In the genomic region with DNA sequence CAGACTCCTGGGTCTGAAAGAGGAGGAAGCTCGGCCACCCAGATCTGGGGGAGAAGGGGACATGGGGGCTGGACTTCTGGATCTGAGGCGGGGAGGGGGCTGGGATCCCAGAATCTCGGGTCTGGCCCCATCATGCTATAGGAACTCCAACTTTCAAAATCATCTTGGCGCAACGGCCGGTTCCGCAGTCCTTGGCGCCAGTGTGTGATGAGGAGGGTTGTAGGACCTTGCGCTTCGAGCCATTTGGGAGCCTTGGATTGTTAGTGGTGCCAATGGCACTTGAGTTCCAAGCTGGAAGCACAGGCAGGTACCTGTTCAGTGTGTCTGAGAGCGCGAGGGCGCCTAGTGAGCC, we compare ENCODE assay signal across 8 cellular contexts. TPM values are rescaled to one million over a fixed set of nuclear protein-coding genes. Genes with fewer than 3 reads are reported as not detected.
DNase-seq lines count a peak whose midpoint lies in the region; ATAC-seq and TF ChIP-seq lines count a peak whose summit lies in the region.

No MANE protein-coding gene starts in this region.

- peaks cover 0 to 13% (median 0%) of the 10 kb centered on the region in 5 donors for H3K36me3 Mint-ChIP-seq in naive thymus-derived CD4-positive, alpha-beta T cell

- TF ChIP-seq CTCF in AG10803 (conservative IDR thresholded peaks at IDR 0.05; ENCODE audit: low read length) (no peak), GM13976 (IDR thresholded peaks at IDR 0.05; ENCODE audit: borderline replicate concordance, control extremely low read depth, extremely low read depth, insufficient read depth, missing control alignments) (no peak)

- H3K36me3 ChIP-seq in Karpas-422 (ENCODE audit: insufficient read depth, low read length), result no peaks in the 10 kb centered on the region
- H3K36me3 ChIP-seq in naive thymus-derived CD4-positive, alpha-beta T cell (ENCODE audit: control insufficient read depth in 2 of 3, insufficient read depth in 3 of 3, low read length in 3 of 3), result peaks cover 0 to 4% (median 0%) of the 10 kb centered on the region in 3 experiments

- peak overlapping the region; percentile 89 to 99 (median 97) for H3K27ac Mint-ChIP-seq in naive thymus-derived CD4-positive, alpha-beta T cell

- no peaks in the 10 kb centered on the region for H3K9me3 ChIP-seq in Karpas-422 (ENCODE audit: low read length)
- H3K9me3 ChIP-seq in naive thymus-derived CD4-positive, alpha-beta T cell (ENCODE audit: control insufficient read depth in 2 of 3, low read length in 3 of 3), result no peaks in the 10 kb centered on the region

- no peaks in the 10 kb centered on the region for H3K9me2 ChIP-seq in Karpas-422 (replicated peaks; ENCODE audit: insufficient read depth, low read length)

- no peak for DNase-seq in AG10803 (ENCODE audit: low read depth)
- peak; percentile 54 for DNase-seq in Karpas-422
- DNase-seq in naive thymus-derived CD4-positive, alpha-beta T cell, result no peak
- DNase-seq in DMS153 treated with DMSO at 0.1 percent for 48 hours (lab: John Stamatoyannopoulos, UW; ENCODE audit: unreplicated experiment), result no peak
- DNase-seq in NCI-H146 (lab: John Stamatoyannopoulos, UW), result no peak
- no peak for DNase-seq in GM13976 (ENCODE audit: low spot score)

- peak overlapping the region; percentile 87 for H3K9ac ChIP-seq in Karpas-422 (ENCODE audit: low read length)

- H3K9me3 Mint-ChIP-seq in naive thymus-derived CD4-positive, alpha-beta T cell, result no peaks in the 10 kb centered on the region

- in situ Hi-C loops in GM13976 (cut with MboI; ENCODE audit: low sequenced_read_pairs, unreplicated experiment), result no loop called here

- H3K4me2 ChIP-seq in Karpas-422 (ENCODE audit: low read depth, low read length, poor library complexity, severe bottlenecking), result peak overlapping the region; percentile 84

- H3K4me3 Mint-ChIP-seq in naive thymus-derived CD4-positive, alpha-beta T cell, result peak overlapping the region; percentile 95 to 100 (median 96)

- H2AFZ ChIP-seq in Karpas-422 (ENCODE audit: low read length), result no peak overlapping the region

- H3K27me3 ChIP-seq in Karpas-422 (ENCODE audit: low read length), result no peaks in the 10 kb centered on the region
- H3K27me3 ChIP-seq in naive thymus-derived CD4-positive, alpha-beta T cell (ENCODE audit: control insufficient read depth in 2 of 2, insufficient read depth in 2 of 2, low read length in 2 of 2), result no peaks in the 10 kb centered on the region

- H3K4me3 ChIP-seq in AG10803 (ENCODE audit: low read length) (peak overlapping the region; percentile 96), Karpas-422 (ENCODE audit: low read length) (peak overlapping the region; percentile 87)
- peak overlapping the region; percentile 70 for H3K4me3 ChIP-seq in naive thymus-derived CD4-positive, alpha-beta T cell (ENCODE audit: low read length)

- peaks cover 76% of the 10 kb centered on the region for H3K79me2 ChIP-seq in Karpas-422 (ENCODE audit: low read length)

- peaks cover 40 to 59% (median 46%) of the 10 kb centered on the region in 7 donors for H3K4me1 Mint-ChIP-seq in naive thymus-derived CD4-positive, alpha-beta T cell

- intact Hi-C loops in naive thymus-derived CD4-positive, alpha-beta T cell (cut with micrococcal nuclease), result loop anchor here (5.0 to 10.0 kb wide), 8 partner anchors 61 to 1518 kb away; partner anchors contain the start of genes ALDH16A1 (in 2 of the 2), PIH1D1 (in 2 of the 2), ASPDH (in 1 of the 2) and CGB7 (in 1 of the 2)

- no peak for ATAC-seq in naive thymus-derived CD4-positive, alpha-beta T cell
- ATAC-seq in GM19467 (IDR thresholded peaks at IDR 0.05; ENCODE audit: unreplicated experiment), result no peak

- POLR2A ChIA-PET in naive thymus-derived CD4-positive, alpha-beta T cell (lab: Charles Lee), result interaction anchor here (0.6 to 4.2 kb wide), 16 partner anchors 12 to 1884 kb away, joined by 3 to 58 read pairs (median 6); partner anchors contain the start of genes CA11, FTL, PIH1D1 and PPP1R15A

- CTCF ChIA-PET in naive thymus-derived CD4-positive, alpha-beta T cell (lab: Charles Lee), result interaction anchor here (0.7 to 2.1 kb wide), 14 partner anchors 10 to 687 kb away, joined by 3 to 10 read pairs (median 4); partner anchors contain the start of gene FTL

- H4K20me1 ChIP-seq in Karpas-422 (ENCODE audit: insufficient read depth, low read depth, low read length), result peaks cover 24% of the 10 kb centered on the region

- peaks cover 23% of the 10 kb centered on the region for H3K4me1 ChIP-seq in Karpas-422 (ENCODE audit: low read length)
- peaks cover 23 to 24% of the 10 kb centered on the region in 2 donors for H3K4me1 ChIP-seq in naive thymus-derived CD4-positive, alpha-beta T cell (ENCODE audit: control insufficient read depth in 2 of 2, insufficient read depth in 2 of 2, low read length in 2 of 2)

- H3K27me3 Mint-ChIP-seq in naive thymus-derived CD4-positive, alpha-beta T cell, result no peaks in the 10 kb centered on the region

- H3K27ac ChIP-seq in Karpas-422 (ENCODE audit: low read length), result peak overlapping the region; percentile 76
- H3K27ac ChIP-seq in cingulate gyrus (ENCODE audit: low read depth, low read length), result peak overlapping the region; percentile 99
- H3K27ac ChIP-seq in naive thymus-derived CD4-positive, alpha-beta T cell (ENCODE audit: low read depth, low read length), result peak overlapping the region; percentile 80

RNA-seq across cellular contexts. Expression of gene RUVBL2, which starts 0.3 kb away (rescaled TPM):
- 107 and 298 TPM in 2 replicates for total RNA-seq in Karpas-422 (2014; rRNA removed; shearing (Covaris generic); ENCODE audit: low replicate concordance)
- total RNA-seq in naive thymus-derived CD4-positive, alpha-beta T cell, result 10 to 100 TPM; 23.4 to 94.0 (median 24.1) TPM
- polyA plus RNA-seq in naive thymus-derived CD4-positive, alpha-beta T cell, result 10 to 100 TPM; 58.7 to 72.9 TPM

RNA-seq across cellular contexts. Expression of gene GYS1, which starts 0.9 kb away (rescaled TPM):
- 39.0 and 42.6 TPM in 2 replicates for total RNA-seq in Karpas-422 (2014; rRNA removed; shearing (Covaris generic); ENCODE audit: low replicate concordance)
- total RNA-seq in naive thymus-derived CD4-positive, alpha-beta T cell, result 10 to 100 TPM; 27.3 to 82.3 (median 50.7) TPM
- 10 to 100 TPM; 22.6 to 40.3 TPM for polyA plus RNA-seq in naive thymus-derived CD4-positive, alpha-beta T cell

RNA-seq across cellular contexts. Expression of gene LHB, which starts 22.9 kb away (rescaled TPM):
- not detected in 2 replicates for total RNA-seq in Karpas-422 (2014; rRNA removed; shearing (Covaris generic); ENCODE audit: low replicate concordance)
- not detected for total RNA-seq in naive thymus-derived CD4-positive, alpha-beta T cell
- polyA plus RNA-seq in naive thymus-derived CD4-positive, alpha-beta T cell, result not detected

RNA-seq across cellular contexts. Expression of gene FTL, which starts 28.9 kb away (rescaled TPM):
- total RNA-seq in Karpas-422 (2014; rRNA removed; shearing (Covaris generic); ENCODE audit: low replicate concordance), result 6,036 and 6,638 TPM in 2 replicates
- total RNA-seq in naive thymus-derived CD4-positive, alpha-beta T cell, result 1,000 to 10,000 TPM in 4 of 5 experiments, 100 to 1,000 TPM in 1; 888 to 1,929 (median 1,286) TPM
- polyA plus RNA-seq in naive thymus-derived CD4-positive, alpha-beta T cell, result 1,000 to 10,000 TPM; 3,820 to 4,967 TPM

RNA-seq across cellular contexts. Expression of gene CGB3, which starts 30.1 kb away (rescaled TPM):
- not detected in 2 replicates for total RNA-seq in Karpas-422 (2014; rRNA removed; shearing (Covaris generic); ENCODE audit: low replicate concordance)
- not detected for total RNA-seq in naive thymus-derived CD4-positive, alpha-beta T cell
- polyA plus RNA-seq in naive thymus-derived CD4-positive, alpha-beta T cell, result not detected
